Comparison of ENCODE assay signal across 10 cellular contexts in the genomic region with DNA sequence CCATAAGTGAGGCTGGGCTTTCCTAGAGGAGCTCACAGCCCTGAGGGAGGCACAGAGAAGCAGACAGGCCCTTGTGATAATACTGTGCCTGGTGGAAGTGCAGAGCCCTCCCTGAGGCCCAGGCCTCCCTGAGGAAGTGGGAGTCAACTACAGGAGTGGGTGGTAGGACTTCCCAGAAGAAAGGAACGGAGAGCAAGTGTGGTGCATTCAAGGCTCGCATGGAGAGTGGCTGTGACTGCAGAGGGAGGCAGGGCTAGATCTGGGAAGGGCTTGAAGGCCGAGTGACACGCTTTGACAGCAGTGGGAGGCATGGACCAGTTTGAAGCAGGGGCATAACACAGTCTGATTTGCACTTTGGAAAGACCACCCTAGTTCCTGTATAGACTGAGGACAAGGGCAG.
"Had no signal": no experiment of that assay in that cellular context is flagged by ENCODE, and none has a peak within 500 bp of the region (broad histone marks: within the 10 kb centered on the region; RNA-seq: fewer than 3 reads in every experiment).

No MANE protein-coding gene starts in this region.

- H3K27me3 Mint-ChIP-seq: activated naive CD8-positive, alpha-beta T cell treated with anti-CD3 and anti-CD28 coated beads for 36 hours; activated T-cell treated with anti-CD3 and anti-CD28 coated beads, Interleukin-2, amount 50 U/mL, for 24 hours had no signal

- H3K4me1 Mint-ChIP-seq: activated naive CD8-positive, alpha-beta T cell treated with anti-CD3 and anti-CD28 coated beads for 36 hours; immature natural killer cell had no signal

- DNase-seq: activated CD4-positive, alpha-beta T cell treated with anti-CD3 and anti-CD28 coated beads for 48 hours; activated naive CD8-positive, alpha-beta T cell treated with anti-CD3 and anti-CD28 coated beads for 36 hours; activated T-cell treated with anti-CD3 and anti-CD28 coated beads, Interleukin-2, amount 50 U/mL, for 24 hours; anterior cingulate cortex; brain microvascular endothelial cell; dermis blood vessel endothelial cell; heart left ventricle; immature natural killer cell; right lobe of liver; uterus had no signal

- ATAC-seq: right lobe of liver had no signal

- H3K9me3 Mint-ChIP-seq: activated naive CD8-positive, alpha-beta T cell treated with anti-CD3 and anti-CD28 coated beads for 36 hours; activated T-cell treated with anti-CD3 and anti-CD28 coated beads, Interleukin-2, amount 50 U/mL, for 24 hours; immature natural killer cell had no signal

- H3K4me3 Mint-ChIP-seq: activated naive CD8-positive, alpha-beta T cell treated with anti-CD3 and anti-CD28 coated beads for 36 hours; activated T-cell treated with anti-CD3 and anti-CD28 coated beads, Interleukin-2, amount 50 U/mL, for 24 hours; immature natural killer cell had no signal

- H3K27ac Mint-ChIP-seq: activated naive CD8-positive, alpha-beta T cell treated with anti-CD3 and anti-CD28 coated beads for 36 hours; activated T-cell treated with anti-CD3 and anti-CD28 coated beads, Interleukin-2, amount 50 U/mL, for 24 hours had no signal

- H3K36me3 Mint-ChIP-seq: activated naive CD8-positive, alpha-beta T cell treated with anti-CD3 and anti-CD28 coated beads for 36 hours had no signal
